ENCODE assay signal across 35 cellular contexts in the genomic region with DNA sequence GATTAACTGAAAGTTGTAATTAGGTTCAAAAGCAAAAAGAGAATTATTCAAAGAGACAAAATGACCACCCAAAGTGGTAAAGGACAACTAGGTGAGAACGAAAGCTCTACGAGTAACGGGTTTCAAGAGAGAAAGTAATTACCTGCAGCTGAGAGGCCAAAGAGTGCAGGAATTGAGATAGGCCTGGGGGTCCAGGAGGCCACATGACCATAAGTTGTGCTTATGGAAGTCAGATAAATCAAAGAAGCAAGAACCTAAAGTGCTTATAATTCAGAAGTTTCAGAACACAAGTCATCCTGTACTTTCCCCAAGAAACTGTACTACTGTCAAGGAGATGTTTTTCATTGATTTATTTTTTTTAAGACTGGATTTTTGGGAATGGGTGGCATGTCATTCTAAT.
"Had no signal": no experiment of that assay in that cellular context is flagged by ENCODE, and none has a peak within 500 bp of the region (broad histone marks: within the 10 kb centered on the region; RNA-seq: fewer than 3 reads in every experiment).

No MANE protein-coding gene starts in this region.

- H3K4me1 ChIP-seq: adrenal gland had no signal

- DNase-seq: activated B cell treated with CpG ODN at 0.5 μM for 24 hours; activated CD4-positive, alpha-beta memory T cell treated with anti-CD3 and anti-CD28 coated beads for 36 hours; activated CD4-positive, alpha-beta T cell treated with anti-CD3 and anti-CD28 coated beads for 4 hours; activated CD4-positive, alpha-beta T cell treated with anti-CD3 and anti-CD28 coated beads, Interleukin-2, amount 10 ng/mL, durations not matched to agents 24 days and 14 days; activated CD4-positive, alpha-beta T cell treated with anti-CD3 and anti-CD28 coated beads, Interleukin-2, amount 50 U/mL, for 1 hour; activated CD4-positive, alpha-beta T cell treated with anti-CD3 and anti-CD28 coated beads, Interleukin-2, amount 50 U/mL, for 4 hours; activated CD4-positive, CD25-positive, alpha-beta regulatory T cell treated with anti-CD3 and anti-CD28 coated beads, Interleukin-2, amount 50 U/mL, for 72 hours; activated CD8-positive, alpha-beta memory T cell treated with anti-CD3 and anti-CD28 coated beads, Interleukin-2, amount 50 U/mL, for 4 hours; activated CD8-positive, alpha-beta T cell treated with anti-CD3 and anti-CD28 coated beads for 36 hours; activated effector memory CD4-positive, alpha-beta T cell treated with anti-CD3 and anti-CD28 coated beads, Interleukin-2, amount 50 U/mL, for 16 hours; activated gamma-delta T cell treated with Interleukin-2 at 50 U/mL for 16 hours; activated naive CD4-positive, alpha-beta T cell; activated naive CD4-positive, alpha-beta T cell treated with anti-CD3 and anti-CD28 coated beads for 36 hours; activated naive CD4-positive, alpha-beta T cell treated with anti-CD3 and anti-CD28 coated beads, Interleukin-2, amount 50 U/mL, for 16 hours; activated naive CD8-positive, alpha-beta T cell treated with anti-CD3 and anti-CD28 coated beads for 36 hours; activated T-cell treated with anti-CD3 and anti-CD28 coated beads for 4 hours; activated T-cell treated with anti-CD3 and anti-CD28 coated beads, Interleukin-2, amount 50 U/mL, for 1 hour; activated T-cell treated with anti-CD3 and anti-CD28 coated beads, Interleukin-2, amount 50 U/mL, for 4 hours; activated T-cell treated with anti-CD3 and anti-CD28 coated beads, Interleukin-2, amount 50 U/mL, for 72 hours; adrenal gland; amniotic stem cell; aorta; body of pancreas; brain microvascular endothelial cell; caudate nucleus; T-helper 1 cell; T-helper 2 cell; T-helper 9 cell had no signal

- H3K9me3 ChIP-seq: adrenal gland, body of pancreas had no signal

- ATAC-seq: activated CD8-positive, alpha-beta T cell treated with anti-CD3 and anti-CD28 coated beads for 36 hours; activated naive CD4-positive, alpha-beta T cell treated with anti-CD3 and anti-CD28 coated beads, Interleukin-2, amount 50 U/mL, for 72 hours; activated T-cell treated with anti-CD3 and anti-CD28 coated beads, Interleukin-2, amount 50 U/mL, for 4 hours; activated T-cell treated with anti-CD3 and anti-CD28 coated beads, Interleukin-2, amount 50 U/mL, for 72 hours; activated T-helper 17 cell treated with anti-CD3 and anti-CD28 coated beads, Interleukin-2, amount 50 U/mL, for 72 hours; body of pancreas had no signal

- H3K4me3 Mint-ChIP-seq: activated B cell treated with CpG ODN at 0.5 μM for 24 hours; activated CD4-positive, alpha-beta memory T cell treated with anti-CD3 and anti-CD28 coated beads for 36 hours; activated CD4-positive, alpha-beta T cell treated with anti-CD3 and anti-CD28 coated beads, Interleukin-2, amount 10 ng/mL, durations not matched to agents 24 days and 14 days; activated CD8-positive, alpha-beta T cell treated with anti-CD3 and anti-CD28 coated beads for 36 hours; activated naive CD4-positive, alpha-beta T cell treated with anti-CD3 and anti-CD28 coated beads for 36 hours; activated naive CD8-positive, alpha-beta T cell treated with anti-CD3 and anti-CD28 coated beads for 36 hours; activated T-cell treated with anti-CD3 and anti-CD28 coated beads, Interleukin-2, amount 50 U/mL, for 4 hours; activated T-cell treated with anti-CD3 and anti-CD28 coated beads, Interleukin-2, amount 50 U/mL, for 72 hours; activated T-helper 1 cell treated with anti-CD3 and anti-CD28 coated beads, Interleukin-12 subunit alpha, Interleukin-12 subunit beta, Interleukin-2, Interleukin-4 antibody, amounts not matched to agents 30 ng/mL and 10 ng/mL and 1 ng/mL, durations not matched to agents 14 hours and 24 hours and 36 hours; activated T-helper 17 cell treated with anti-CD3 and anti-CD28 coated beads, Interleukin-2, amount 50 U/mL, for 72 hours; T-helper 1 cell treated with Interleukin-12 subunit alpha and Interleukin-12 subunit beta and Interleukin-4 antibody, amounts not matched to agents 30 μg/mL and 1 μg/mL, for 36 hours; T-helper 2 cell treated with Interferon-gamma antibody and Interleukin-4, amounts not matched to agents 5 μg/mL and 100 μg/mL, for 36 hours had no signal

- H3K27me3 ChIP-seq: adrenal gland, body of pancreas, brain microvascular endothelial cell, cardiac muscle cell had no signal

- H3K27ac Mint-ChIP-seq: activated B cell treated with CpG ODN at 0.5 μM for 24 hours; activated CD4-positive, alpha-beta memory T cell treated with anti-CD3 and anti-CD28 coated beads for 36 hours; activated CD4-positive, alpha-beta T cell treated with anti-CD3 and anti-CD28 coated beads, Interleukin-2, amount 10 ng/mL, durations not matched to agents 24 days and 14 days; activated CD8-positive, alpha-beta T cell treated with anti-CD3 and anti-CD28 coated beads for 36 hours; activated naive CD4-positive, alpha-beta T cell treated with anti-CD3 and anti-CD28 coated beads for 36 hours; activated naive CD4-positive, alpha-beta T cell treated with anti-CD3 and anti-CD28 coated beads, Interleukin-2, amount 50 U/mL, for 72 hours; activated naive CD8-positive, alpha-beta T cell treated with anti-CD3 and anti-CD28 coated beads for 36 hours; activated T-cell treated with anti-CD3 and anti-CD28 coated beads, Interleukin-2, amount 50 U/mL, for 72 hours; activated T-helper 1 cell treated with anti-CD3 and anti-CD28 coated beads, Interleukin-12 subunit alpha, Interleukin-12 subunit beta, Interleukin-2, Interleukin-4 antibody, amounts not matched to agents 30 ng/mL and 10 ng/mL and 1 ng/mL, durations not matched to agents 14 hours and 24 hours and 36 hours; activated T-helper 17 cell treated with anti-CD3 and anti-CD28 coated beads, Interleukin-2, amount 50 U/mL, for 72 hours; T-helper 1 cell treated with Interleukin-12 subunit alpha and Interleukin-12 subunit beta and Interleukin-4 antibody, amounts not matched to agents 30 μg/mL and 1 μg/mL, for 36 hours; T-helper 2 cell treated with Interferon-gamma antibody and Interleukin-4, amounts not matched to agents 5 μg/mL and 100 μg/mL, for 36 hours had no signal

- H3K36me3 ChIP-seq: cardiac muscle cell had no signal

- H3K27ac ChIP-seq: adrenal gland, body of pancreas, brain microvascular endothelial cell, cardiac muscle cell, VCaP had no signal

- H3K27me3 Mint-ChIP-seq: activated B cell treated with CpG ODN at 0.5 μM for 24 hours; activated CD4-positive, alpha-beta memory T cell treated with anti-CD3 and anti-CD28 coated beads for 36 hours; activated CD4-positive, alpha-beta T cell treated with anti-CD3 and anti-CD28 coated beads, Interleukin-2, amount 10 ng/mL, durations not matched to agents 24 days and 14 days; activated CD8-positive, alpha-beta T cell treated with anti-CD3 and anti-CD28 coated beads for 36 hours; activated naive CD8-positive, alpha-beta T cell treated with anti-CD3 and anti-CD28 coated beads for 36 hours; activated T-helper 17 cell treated with anti-CD3 and anti-CD28 coated beads, Interleukin-2, amount 50 U/mL, for 72 hours had no signal

- H3K9me3 Mint-ChIP-seq: activated B cell treated with CpG ODN at 0.5 μM for 24 hours; activated CD4-positive, alpha-beta memory T cell treated with anti-CD3 and anti-CD28 coated beads for 36 hours; activated CD8-positive, alpha-beta T cell treated with anti-CD3 and anti-CD28 coated beads for 36 hours; activated naive CD4-positive, alpha-beta T cell treated with anti-CD3 and anti-CD28 coated beads for 36 hours; activated naive CD4-positive, alpha-beta T cell treated with anti-CD3 and anti-CD28 coated beads, Interleukin-2, amount 50 U/mL, for 72 hours; activated naive CD8-positive, alpha-beta T cell treated with anti-CD3 and anti-CD28 coated beads for 36 hours; activated T-cell treated with anti-CD3 and anti-CD28 coated beads, Interleukin-2, amount 50 U/mL, for 4 hours; activated T-cell treated with anti-CD3 and anti-CD28 coated beads, Interleukin-2, amount 50 U/mL, for 72 hours; activated T-helper 1 cell treated with anti-CD3 and anti-CD28 coated beads, Interleukin-12 subunit alpha, Interleukin-12 subunit beta, Interleukin-2, Interleukin-4 antibody, amounts not matched to agents 30 ng/mL and 10 ng/mL and 1 ng/mL, durations not matched to agents 14 hours and 24 hours and 36 hours; activated T-helper 17 cell treated with anti-CD3 and anti-CD28 coated beads, Interleukin-2, amount 50 U/mL, for 72 hours; T-helper 1 cell treated with Interleukin-12 subunit alpha and Interleukin-12 subunit beta and Interleukin-4 antibody, amounts not matched to agents 30 μg/mL and 1 μg/mL, for 36 hours had no signal

- H3K4me3 ChIP-seq: adrenal gland, body of pancreas, cardiac muscle cell had no signal

- H3K4me1 Mint-ChIP-seq: activated B cell treated with CpG ODN at 0.5 μM for 24 hours; activated CD4-positive, alpha-beta T cell treated with anti-CD3 and anti-CD28 coated beads, Interleukin-2, amount 10 ng/mL, durations not matched to agents 24 days and 14 days; activated naive CD8-positive, alpha-beta T cell treated with anti-CD3 and anti-CD28 coated beads for 36 hours; activated T-helper 17 cell treated with anti-CD3 and anti-CD28 coated beads, Interleukin-2, amount 50 U/mL, for 72 hours had no signal
